1 cellular context compared by ENCODE assay signal in the genomic region with DNA sequence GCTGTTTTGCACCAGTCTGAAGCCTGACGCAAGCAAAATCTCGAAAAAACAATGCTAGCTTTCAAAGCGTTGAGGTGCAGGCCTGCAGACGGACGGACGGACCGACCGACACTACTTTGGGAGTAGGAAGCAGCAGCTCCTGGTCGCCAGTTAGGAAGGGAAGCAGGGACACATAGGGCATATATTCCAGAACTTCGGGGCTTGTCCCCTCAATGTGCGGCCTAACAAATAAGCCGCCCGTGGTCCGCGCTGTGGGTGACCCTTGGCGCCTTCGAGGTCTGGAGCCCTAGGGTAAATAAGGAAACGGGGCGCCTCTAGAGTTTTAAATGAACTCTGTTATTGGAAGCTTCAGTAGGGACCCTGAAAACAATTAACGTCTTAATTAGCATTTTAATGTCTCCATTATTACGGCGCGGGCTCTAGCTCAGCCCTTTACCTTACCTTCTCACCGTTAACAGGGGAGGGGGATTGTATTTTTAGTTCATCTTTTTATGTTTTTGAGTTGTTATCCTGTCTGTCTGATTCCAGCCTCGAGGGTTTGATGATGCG.
TF ChIP-seq lines count a peak whose summit lies in the region.

No MANE protein-coding gene starts in this region.

TF ChIP-seq in K562, 482 proteins besides CTCF, POLR2A, EP300 and RAD21:
- TF ChIP-seq ZBTB11 (CRISPR knock-in tag; IDR thresholded peaks at IDR 0.05) (no peak), OTX1 (CRISPR knock-in tag; IDR thresholded peaks at IDR 0.05) (no peak), CREB1 (IDR thresholded peaks at IDR 0.05) (no peak), CREB1 (CRISPR knock-in tag; IDR thresholded peaks at IDR 0.05) (no peak), PTTG1 (tag; IDR thresholded peaks at IDR 0.05; ENCODE audit: low read depth) (no peak), UBTF (IDR thresholded peaks at IDR 0.05; ENCODE audit: borderline replicate concordance in 1 of 2, low read depth in 2 of 2, low read length in 2 of 2) (0 out of 4 replicates have a peak, but pooled peaks of 1 of the 2 experiments have one; percentile 52), ETV5 (CRISPR knock-in tag; IDR thresholded peaks at IDR 0.05; ENCODE audit: low read depth) (no peak; the same call in 1 of the 2 replicates), HOMEZ (CRISPR knock-in tag; IDR thresholded peaks at IDR 0.05) (no peak), PTBP1 (IDR thresholded peaks at IDR 0.05; ENCODE audit: low read depth, low read length) (no peak), ZNF436 (CRISPR knock-in tag; IDR thresholded peaks at IDR 0.05) (no peak), RBBP5 (IDR thresholded peaks at IDR 0.05; ENCODE audit: borderline replicate concordance, insufficient read depth, low read length, poor library complexity, severe bottlenecking) (peak; percentile 49), HDAC8 (tag; IDR thresholded peaks at IDR 0.05) (no peak), PHF20 (IDR thresholded peaks at IDR 0.05; ENCODE audit: partially characterized antibody) (no peak), MLLT1 (IDR thresholded peaks at IDR 0.05) (0 out of 4 replicates have a peak, but pooled peaks of 1 of the 2 experiments have one; percentile 19), NR0B1 (IDR thresholded peaks at IDR 0.05; ENCODE audit: partially characterized antibody) (no peak), ZC3H11A (IDR thresholded peaks at IDR 0.05; ENCODE audit: low read depth, low read length) (no peak), BRF1 (IDR thresholded peaks at IDR 0.05; ENCODE audit: borderline replicate concordance, extremely low read depth, insufficient read length) (no peak), SIN3A (IDR thresholded peaks at IDR 0.05; ENCODE audit: borderline replicate concordance in 2 of 2, control insufficient read depth in 1 of 2, low read depth in 2 of 2, low read length in 2 of 2) (0 out of 4 replicates have a peak, but pooled peaks of 1 of the 2 experiments have one; percentile 27), PHF8 (IDR thresholded peaks at IDR 0.05; ENCODE audit: borderline replicate concordance, low read length) (peak; percentile 5; the same call in 1 of the 2 replicates), DDX20 (tag; IDR thresholded peaks at IDR 0.05; ENCODE audit: low read depth) (no peak), SIX5 (IDR thresholded peaks at IDR 0.05; ENCODE audit: borderline replicate concordance in 1 of 2, insufficient read depth in 1 of 2, low read depth in 1 of 2, low read length in 2 of 2) (no peak), ZFX (CRISPR knock-in tag; IDR thresholded peaks at IDR 0.05) (peak; percentile 23), EP400 (IDR thresholded peaks at IDR 0.05) (no peak), SMARCA4 (IDR thresholded peaks at IDR 0.05) (no peak), ZKSCAN1 (IDR thresholded peaks at IDR 0.05; ENCODE audit: low read depth, low read length) (no peak), KDM5B (IDR thresholded peaks at IDR 0.05; ENCODE audit: insufficient replicate concordance, low read depth, low read length) (peak; percentile 25), FOXM1 (IDR thresholded peaks at IDR 0.05; ENCODE audit: low read depth) (0 out of 2 replicates have a peak, but pooled peaks have one; percentile 1), FOXM1 (CRISPR knock-in tag; IDR thresholded peaks at IDR 0.05; ENCODE audit: low read depth) (no peak), NCOA1 (IDR thresholded peaks at IDR 0.05; ENCODE audit: low read depth) (peak; percentile 0; the same call in 1 of the 2 replicates), JUNB (CRISPR knock-in tag; conservative IDR thresholded peaks at IDR 0.05) (no peak), ZFP30 (CRISPR knock-in tag; IDR thresholded peaks at IDR 0.05; ENCODE audit: borderline replicate concordance) (no peak), PPARD (CRISPR knock-in tag; IDR thresholded peaks at IDR 0.05) (no peak), BCOR (IDR thresholded peaks at IDR 0.05) (no peak)
- TF ChIP-seq, protein P1, sequence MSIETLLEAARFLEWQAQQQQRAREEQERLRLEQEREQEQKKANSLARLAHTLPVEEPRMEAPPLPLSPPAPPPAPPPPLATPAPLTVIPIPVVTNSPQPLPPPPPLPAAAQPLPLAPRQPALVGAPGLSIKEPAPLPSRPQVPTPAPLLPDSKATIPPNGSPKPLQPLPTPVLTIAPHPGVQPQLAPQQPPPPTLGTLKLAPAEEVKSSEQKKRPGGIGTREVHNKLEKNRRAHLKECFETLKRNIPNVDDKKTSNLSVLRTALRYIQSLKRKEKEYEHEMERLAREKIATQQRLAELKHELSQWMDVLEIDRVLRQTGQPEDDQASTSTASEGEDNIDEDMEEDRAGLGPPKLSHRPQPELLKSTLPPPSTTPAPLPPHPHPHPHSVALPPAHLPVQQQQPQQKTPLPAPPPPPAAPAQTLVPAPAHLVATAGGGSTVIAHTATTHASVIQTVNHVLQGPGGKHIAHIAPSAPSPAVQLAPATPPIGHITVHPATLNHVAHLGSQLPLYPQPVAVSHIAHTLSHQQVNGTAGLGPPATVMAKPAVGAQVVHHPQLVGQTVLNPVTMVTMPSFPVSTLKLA (conservative IDR thresholded peaks at IDR 0.05), result no peak
- TF ChIP-seq, protein P2, sequence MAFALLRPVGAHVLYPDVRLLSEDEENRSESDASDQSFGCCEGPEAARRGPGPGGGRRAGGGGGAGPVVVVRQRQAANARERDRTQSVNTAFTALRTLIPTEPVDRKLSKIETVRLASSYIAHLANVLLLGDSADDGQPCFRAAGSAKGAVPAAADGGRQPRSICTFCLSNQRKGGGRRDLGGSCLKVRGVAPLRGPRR (CRISPR knock-in tag; IDR thresholded peaks at IDR 0.05), result no peak
- TF ChIP-seq, protein P3, sequence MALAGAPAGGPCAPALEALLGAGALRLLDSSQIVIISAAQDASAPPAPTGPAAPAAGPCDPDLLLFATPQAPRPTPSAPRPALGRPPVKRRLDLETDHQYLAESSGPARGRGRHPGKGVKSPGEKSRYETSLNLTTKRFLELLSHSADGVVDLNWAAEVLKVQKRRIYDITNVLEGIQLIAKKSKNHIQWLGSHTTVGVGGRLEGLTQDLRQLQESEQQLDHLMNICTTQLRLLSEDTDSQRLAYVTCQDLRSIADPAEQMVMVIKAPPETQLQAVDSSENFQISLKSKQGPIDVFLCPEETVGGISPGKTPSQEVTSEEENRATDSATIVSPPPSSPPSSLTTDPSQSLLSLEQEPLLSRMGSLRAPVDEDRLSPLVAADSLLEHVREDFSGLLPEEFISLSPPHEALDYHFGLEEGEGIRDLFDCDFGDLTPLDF (CRISPR knock-in tag; IDR thresholded peaks at IDR 0.05), result no peak
